ENCODE assay signal across 8 cellular contexts in genomic region chr1:51518730-51519047, GRCh38. TPM values are rescaled to one million over a fixed set of nuclear protein-coding genes. Genes with fewer than 3 reads are reported as not detected.
DNase-seq lines count a peak whose midpoint lies in the region; ATAC-seq and TF ChIP-seq lines count a peak whose summit lies in the region.

No MANE protein-coding gene starts in this region.

- peak overlapping the region in 2 of 3 donors; percentile 97 to 98 for H3K27ac Mint-ChIP-seq in CD4-positive, CD25-positive, alpha-beta regulatory T cell

- no peaks in the 10 kb centered on the region for H3K36me3 Mint-ChIP-seq in CD4-positive, CD25-positive, alpha-beta regulatory T cell

- no peaks in the 10 kb centered on the region for H3K27me3 Mint-ChIP-seq in CD4-positive, CD25-positive, alpha-beta regulatory T cell

- H3K4me1 Mint-ChIP-seq in CD4-positive, CD25-positive, alpha-beta regulatory T cell: peaks cover 36 to 66% (median 56%) of the 10 kb centered on the region in 4 donors

- peak overlapping the region; percentile 83 for H3K27ac ChIP-seq in CD4-positive, CD25-positive, alpha-beta regulatory T cell (ENCODE audit: insufficient read depth, low read length, poor library complexity, severe bottlenecking)
- H3K27ac ChIP-seq in duodenal mucosa (ENCODE audit: low read depth, low read length) (peak overlapping the region; percentile 94), temporal lobe (ENCODE audit: low read depth, low read length) (peak overlapping the region; percentile 89)

- no peaks in the 10 kb centered on the region for H3K36me3 ChIP-seq in CD4-positive, CD25-positive, alpha-beta regulatory T cell (ENCODE audit: control insufficient read depth, insufficient read depth, low read length)
- H3K36me3 ChIP-seq in duodenal mucosa (ENCODE audit: control insufficient read depth in 1 of 2, insufficient read depth in 2 of 2, low read length in 2 of 2) (no peaks in the 10 kb centered on the region), mucosa of descending colon (ENCODE audit: low read depth) (no peaks in the 10 kb centered on the region)

- H3K27me3 ChIP-seq in CD4-positive, CD25-positive, alpha-beta regulatory T cell (ENCODE audit: control insufficient read depth, insufficient read depth, low read length): no peaks in the 10 kb centered on the region
- no peaks in the 10 kb centered on the region for H3K27me3 ChIP-seq in duodenal mucosa (ENCODE audit: control insufficient read depth in 1 of 2, insufficient read depth in 2 of 2, low read length in 2 of 2)

- peak overlapping the region; percentile 95 for H3K4me3 ChIP-seq in CD4-positive, CD25-positive, alpha-beta regulatory T cell (ENCODE audit: low read depth, low read length)
- H3K4me3 ChIP-seq in duodenal mucosa (ENCODE audit: low read depth in 1 of 2, low read length in 2 of 2) (peak overlapping the region; percentile 96 to 97), mucosa of descending colon (peak overlapping the region; percentile 67)

- H3K4me1 ChIP-seq in CD4-positive, CD25-positive, alpha-beta regulatory T cell (ENCODE audit: control insufficient read depth, insufficient read depth, low read length, poor library complexity, severe bottlenecking): peaks cover 64% of the 10 kb centered on the region
- peaks cover 52 to 58% of the 10 kb centered on the region in 2 donors for H3K4me1 ChIP-seq in duodenal mucosa (ENCODE audit: control insufficient read depth in 1 of 2, insufficient read depth in 2 of 2, low read length in 2 of 2)
- H3K4me1 ChIP-seq in mucosa of descending colon (ENCODE audit: low read depth): peaks cover 36% of the 10 kb centered on the region

- DNase-seq in CD4-positive, CD25-positive, alpha-beta regulatory T cell: peak in 2 of 3 donors; percentile 48 to 64
- peak; percentile 70 to 87 (median 85) for DNase-seq in mucosa of descending colon
- DNase-seq in globus pallidus (ENCODE audit: low spot score): no peak

- TF ChIP-seq CTCF in mucosa of descending colon (IDR thresholded peaks at IDR 0.05): no peak

- peak overlapping the region; percentile 92 to 99 (median 96) for H3K4me3 Mint-ChIP-seq in CD4-positive, CD25-positive, alpha-beta regulatory T cell

- H3K9me3 ChIP-seq in CD4-positive, CD25-positive, alpha-beta regulatory T cell (ENCODE audit: control insufficient read depth in 2 of 2, low read length in 2 of 2): no peaks in the 10 kb centered on the region
- H3K9me3 ChIP-seq in duodenal mucosa (ENCODE audit: control insufficient read depth in 1 of 2, low read length in 2 of 2): no peaks in the 10 kb centered on the region
- H3K9me3 ChIP-seq in mucosa of descending colon: no peaks in the 10 kb centered on the region

- ATAC-seq in CD4-positive, CD25-positive, alpha-beta regulatory T cell (ENCODE audit: low read depth in 2 of 2): peak; percentile 23 to 32
- ATAC-seq in GM19452 (IDR thresholded peaks at IDR 0.05; ENCODE audit: unreplicated experiment) (peak; percentile 39), HG03442 (IDR thresholded peaks at IDR 0.05; ENCODE audit: unreplicated experiment) (peak; percentile 41), mucosa of descending colon (peak; percentile 74)
- ATAC-seq in activated CD4-positive, CD25-positive, alpha-beta regulatory T cell treated with anti-CD3 and anti-CD28 coated beads, Interleukin-2, amount 50 U/mL, for 24 hours: peak; percentile 42 to 57

- H3K9ac ChIP-seq in duodenal mucosa (ENCODE audit: low read depth in 1 of 2, low read length in 2 of 2): peak overlapping the region; percentile 98 to 99

- intact Hi-C loops in mucosa of descending colon (cut with DNase I, micrococcal nuclease): no loop called here

- no peaks in the 10 kb centered on the region for H3K9me3 Mint-ChIP-seq in CD4-positive, CD25-positive, alpha-beta regulatory T cell

RNA-seq across cellular contexts. Expression of gene EPS15, which starts 0.4 kb away (rescaled TPM):
- total RNA-seq in CD4-positive, CD25-positive, alpha-beta regulatory T cell: 135 TPM
- polyA plus RNA-seq in CD4-positive, CD25-positive, alpha-beta regulatory T cell: 10 to 100 TPM; 58.5 to 84.1 (median 73.8) TPM
- total RNA-seq in mucosa of descending colon: 10 to 100 TPM; 50.0 to 85.5 (median 54.0) TPM
- 152 TPM for total RNA-seq in temporal lobe
